Comparison of ENCODE assay signal across 21 cellular contexts in genomic region chr10:86068532-86069337, GRCh38.
DNase-seq lines count a peak whose midpoint lies in the region; ATAC-seq and TF ChIP-seq lines count a peak whose summit lies in the region.
"Had no signal": no experiment of that assay in that cellular context is flagged by ENCODE, and none has a peak within 500 bp of the region (broad histone marks: within the 10 kb centered on the region; RNA-seq: fewer than 3 reads in every experiment).

No MANE protein-coding gene starts in this region.

- ATAC-seq in Right ventricle myocardium inferior (no peak), upper lobe of right lung (no peak)
- ATAC-seq: activated CD4-positive, CD25-positive, alpha-beta regulatory T cell treated with anti-CD3 and anti-CD28 coated beads, Interleukin-2, amount 50 U/mL, for 24 hours; naive thymus-derived CD8-positive, alpha-beta T cell had no signal

- H3K36me3 ChIP-seq in WERI-Rb-1 (no peaks in the 10 kb centered on the region), upper lobe of right lung (no peaks in the 10 kb centered on the region), MG63 (no peaks in the 10 kb centered on the region)
- H3K36me3 ChIP-seq: adrenal gland, cardiac muscle cell, esophagus squamous epithelium had no signal

- no peak overlapping the region for H3K4me3 Mint-ChIP-seq in endothelial cell (ENCODE audit: unreplicated experiment)
- H3K4me3 Mint-ChIP-seq: naive thymus-derived CD8-positive, alpha-beta T cell had no signal

- H3K27me3 ChIP-seq in WERI-Rb-1 (ENCODE audit: insufficient read depth, low read depth, severe bottlenecking) (no peaks in the 10 kb centered on the region), upper lobe of right lung (no peaks in the 10 kb centered on the region), MG63 (no peaks in the 10 kb centered on the region)
- H3K27me3 ChIP-seq: adrenal gland, esophagus squamous epithelium had no signal

- no peaks in the 10 kb centered on the region for H3K9me3 ChIP-seq in WERI-Rb-1 (ENCODE audit: severe bottlenecking)
- H3K9me3 ChIP-seq in upper lobe of right lung: no peaks in the 10 kb centered on the region
- no peaks in the 10 kb centered on the region for H3K9me3 ChIP-seq in MG63
- H3K9me3 ChIP-seq: adrenal gland, esophagus squamous epithelium had no signal

- no peaks in the 10 kb centered on the region for H3K4me1 ChIP-seq in upper lobe of right lung
- H3K4me1 ChIP-seq: adrenal gland, esophagus squamous epithelium had no signal

- TF ChIP-seq CTCF in WERI-Rb-1 (IDR thresholded peaks at IDR 0.05; ENCODE audit: low read depth, low read length): 0 out of 2 replicates have a peak, but pooled peaks have one; percentile 11
- no peak for TF ChIP-seq CTCF in upper lobe of right lung (IDR thresholded peaks at IDR 0.05)
- no peak for TF ChIP-seq CTCF in endothelial cell (IDR thresholded peaks at IDR 0.05; ENCODE audit: unreplicated experiment)

- H3K9me3 Mint-ChIP-seq in endothelial cell (ENCODE audit: unreplicated experiment): no peaks in the 10 kb centered on the region
- H3K9me3 Mint-ChIP-seq: naive thymus-derived CD8-positive, alpha-beta T cell had no signal

- H3K4me1 Mint-ChIP-seq in endothelial cell (ENCODE audit: unreplicated experiment): no peaks in the 10 kb centered on the region
- H3K4me1 Mint-ChIP-seq: naive thymus-derived CD8-positive, alpha-beta T cell had no signal

- no peak overlapping the region for H3K27ac Mint-ChIP-seq in endothelial cell (ENCODE audit: unreplicated experiment)
- H3K27ac Mint-ChIP-seq: naive thymus-derived CD8-positive, alpha-beta T cell had no signal

- peaks cover 4% of the 10 kb centered on the region for H3K27me3 Mint-ChIP-seq in endothelial cell (ENCODE audit: unreplicated experiment)

- DNase-seq in cardiac septum (ENCODE audit: low spot score) (peak; percentile 49), Right ventricle myocardium inferior (ENCODE audit: missing footprints) (no peak), WERI-Rb-1 (no peak), islet precursor cell (peak; percentile 35), upper lobe of right lung (peak; percentile 42), endothelial cell (ENCODE audit: low spot score) (no peak), HT-29 (ENCODE audit: low spot score) (no peak), MG63 (no peak)
- DNase-seq: activated gamma-delta T cell; esophagus squamous epithelium; glutamatergic neuron; Karpas-422; mammary epithelial cell; naive thymus-derived CD8-positive, alpha-beta T cell; NCI-H1436 treated with DMSO at 0.1 percent for 48 hours; NCI-H446 treated with DMSO at 0.1 percent for 48 hours; PC-9 had no signal

- no peaks in the 10 kb centered on the region for H3K36me3 Mint-ChIP-seq in endothelial cell (ENCODE audit: low read depth, unreplicated experiment)
- H3K36me3 Mint-ChIP-seq: naive thymus-derived CD8-positive, alpha-beta T cell had no signal

- H3K4me3 ChIP-seq in WERI-Rb-1 (ENCODE audit: low read depth, low read length): no peak overlapping the region
- no peak overlapping the region for H3K4me3 ChIP-seq in upper lobe of right lung
- H3K4me3 ChIP-seq in MG63: no peak overlapping the region
- H3K4me3 ChIP-seq: adrenal gland, cardiac muscle cell, esophagus squamous epithelium, PC-9, SK-N-MC had no signal

- no peak overlapping the region for H3K27ac ChIP-seq in WERI-Rb-1
- no peak overlapping the region for H3K27ac ChIP-seq in upper lobe of right lung
- H3K27ac ChIP-seq: adrenal gland, cardiac muscle cell, esophagus squamous epithelium, PC-9, SK-N-MC had no signal

- intact Hi-C loops in cardiac septum (cut with DNase I): loop anchor here (5.0 kb wide), 1 partner anchor 76 kb away; no protein-coding TSS in a partner anchor
- intact Hi-C loops in Right ventricle myocardium inferior (cut with DNase I): loop anchor here (5.0 kb wide), 1 partner anchor 71 kb away; no protein-coding TSS in a partner anchor
- intact Hi-C loops in upper lobe of right lung (cut with DNase I): no loop called here

Comparison
In these comparisons a context has a peak if more than half of its experiments do, and no peak if none do; other contexts are left out.
1. DNase-seq: peak in cardiac septum (single experiment), islet precursor cell (single experiment) and upper lobe of right lung (single experiment); none in Right ventricle myocardium inferior (single experiment), WERI-Rb-1 (single experiment), endothelial cell (single experiment), HT-29 (single experiment) and MG63 (single experiment).